ENCODE assay signal across 10 cellular contexts in the genomic region with DNA sequence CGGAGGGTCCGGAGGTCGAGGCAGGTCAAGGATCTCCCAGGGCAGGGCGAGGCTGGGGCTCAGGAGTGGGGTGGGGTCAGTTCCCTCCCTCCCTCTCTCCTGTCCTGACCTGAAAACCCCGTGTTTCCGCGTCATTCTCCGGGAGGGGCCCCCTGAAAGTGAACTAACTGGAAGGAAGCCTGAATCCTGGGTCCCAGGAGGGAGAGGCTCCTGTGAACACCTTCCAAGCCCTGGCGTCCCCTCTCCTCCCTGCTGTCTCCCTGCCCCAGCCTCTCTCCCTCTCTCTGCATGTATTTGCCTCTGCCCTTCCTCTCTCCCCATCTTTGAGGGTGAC. TPM values are rescaled to one million over a fixed set of nuclear protein-coding genes. Genes with fewer than 3 reads are reported as not detected.
DNase-seq lines count a peak whose midpoint lies in the region; ATAC-seq and TF ChIP-seq lines count a peak whose summit lies in the region.
"Had no signal": no experiment of that assay in that cellular context is flagged by ENCODE, and none has a peak within 500 bp of the region (broad histone marks: within the 10 kb centered on the region; RNA-seq: fewer than 3 reads in every experiment).

No MANE protein-coding gene starts in this region.

- no peak for TF ChIP-seq CTCF in colonic mucosa (IDR thresholded peaks at IDR 0.05)
- TF ChIP-seq CTCF in upper lobe of right lung (IDR thresholded peaks at IDR 0.05) = no peak

- no peaks in the 10 kb centered on the region for H3K4me1 ChIP-seq in colonic mucosa
- H3K4me1 ChIP-seq in mucosa of stomach (ENCODE audit: control insufficient read depth, insufficient read depth, low read length) = peaks cover 13% of the 10 kb centered on the region
- H3K4me1 ChIP-seq in upper lobe of right lung = no peaks in the 10 kb centered on the region
- H3K4me1 ChIP-seq in GM23248 (ENCODE audit: insufficient read depth) = peaks cover 8% of the 10 kb centered on the region; the same call in 1 of the 2 replicates

- no peak overlapping the region for H3K27ac Mint-ChIP-seq in activated naive CD4-positive, alpha-beta T cell treated with anti-CD3 and anti-CD28 coated beads, Interleukin-2, amount 10 ng/mL, durations not matched to agents 7 days and 5 days

- in situ Hi-C loops in GM23248 (cut with MboI) = no loop called here

- H3K9me3 Mint-ChIP-seq in activated naive CD4-positive, alpha-beta T cell treated with anti-CD3 and anti-CD28 coated beads, Interleukin-2, amount 10 ng/mL, durations not matched to agents 7 days and 5 days = no peaks in the 10 kb centered on the region

- no peak overlapping the region for H3K4me2 ChIP-seq in GM23248 (ENCODE audit: unreplicated experiment)

- intact Hi-C loops in colonic mucosa (cut with DNase I) = no loop called here
- intact Hi-C loops in upper lobe of right lung (cut with DNase I) = no loop called here

- no peak overlapping the region for H3K27ac ChIP-seq in colonic mucosa
- no peak overlapping the region for H3K27ac ChIP-seq in upper lobe of right lung
- H3K27ac ChIP-seq in GM23248 = no peak overlapping the region
- H3K27ac ChIP-seq: adrenal gland had no signal

- peaks cover 15% of the 10 kb centered on the region for H3K4me1 Mint-ChIP-seq in activated naive CD4-positive, alpha-beta T cell treated with anti-CD3 and anti-CD28 coated beads, Interleukin-2, amount 10 ng/mL, durations not matched to agents 7 days and 5 days

- H3K4me3 ChIP-seq in colonic mucosa (peak overlapping the region; percentile 32), mucosa of stomach (ENCODE audit: low read length) (no peak overlapping the region), upper lobe of right lung (peak overlapping the region; percentile 49), GM23248 (no peak overlapping the region)

- ATAC-seq in upper lobe of right lung (no peak), GM21717 (IDR thresholded peaks at IDR 0.05; ENCODE audit: unreplicated experiment) (no peak)

- WGBS in GM23248 (ENCODE audit: low coverage in 1 of 2, low lambda C conversion rate in 2 of 2, missing lambda C conversion rate in 2 of 2), 2 experiments = 14 to 22% methylated on average over 6 to 8 of the region's 9 CpGs

- no peaks in the 10 kb centered on the region for H3K9me2 ChIP-seq in GM23248 (ENCODE audit: insufficient read depth)

- peaks cover 66% of the 10 kb centered on the region for H3K27me3 Mint-ChIP-seq in activated naive CD4-positive, alpha-beta T cell treated with anti-CD3 and anti-CD28 coated beads, Interleukin-2, amount 10 ng/mL, durations not matched to agents 7 days and 5 days

- peak overlapping the region in 1 of 2 donors; percentile 28 for H3K9ac ChIP-seq in colonic mucosa (ENCODE audit: low read depth in 2 of 2, low read length in 2 of 2)
- peak overlapping the region; percentile 28 for H3K9ac ChIP-seq in mucosa of stomach (ENCODE audit: low read length)
- no peak overlapping the region for H3K9ac ChIP-seq in GM23248

- DNase-seq in activated naive CD4-positive, alpha-beta T cell treated with anti-CD3 and anti-CD28 coated beads, Interleukin-2, amount 10 ng/mL, durations not matched to agents 7 days and 5 days = no peak
- DNase-seq in activated naive CD4-positive, alpha-beta T cell (lab: John Stamatoyannopoulos, UW) = no peak
- DNase-seq in colonic mucosa (no peak), upper lobe of right lung (no peak), GM23248 (no peak), NCI-H345 (lab: John Stamatoyannopoulos, UW) (no peak)
- DNase-seq: DMS 273 treated with DMSO at 0.1 percent for 48 hours had no signal

- no peaks in the 10 kb centered on the region for H3K79me2 ChIP-seq in GM23248 (ENCODE audit: insufficient read depth)

- H3K36me3 Mint-ChIP-seq in activated naive CD4-positive, alpha-beta T cell treated with anti-CD3 and anti-CD28 coated beads, Interleukin-2, amount 10 ng/mL, durations not matched to agents 7 days and 5 days = no peaks in the 10 kb centered on the region

- no peaks in the 10 kb centered on the region for H3K36me3 ChIP-seq in colonic mucosa
- no peaks in the 10 kb centered on the region for H3K36me3 ChIP-seq in mucosa of stomach (ENCODE audit: control insufficient read depth, insufficient read depth, low read length)
- no peaks in the 10 kb centered on the region for H3K36me3 ChIP-seq in upper lobe of right lung
- no peaks in the 10 kb centered on the region for H3K36me3 ChIP-seq in GM23248 (ENCODE audit: low read depth)
- H3K36me3 ChIP-seq: adrenal gland had no signal

- no peak overlapping the region for H2AFZ ChIP-seq in GM23248

- H3F3A ChIP-seq in GM23248 (ENCODE audit: insufficient read depth) = 0 out of 2 replicates have a peak, but pooled peaks cover 15% of the 10 kb centered on the region

- H3K9me3 ChIP-seq in colonic mucosa = no peaks in the 10 kb centered on the region
- peaks cover 5% of the 10 kb centered on the region for H3K9me3 ChIP-seq in mucosa of stomach (ENCODE audit: control insufficient read depth, low read length)
- H3K9me3 ChIP-seq in upper lobe of right lung = no peaks in the 10 kb centered on the region
- no peaks in the 10 kb centered on the region for H3K9me3 ChIP-seq in GM23248 (ENCODE audit: low read depth)
- H3K9me3 ChIP-seq: adrenal gland had no signal

- no peaks in the 10 kb centered on the region for H4K20me1 ChIP-seq in GM23248 (ENCODE audit: insufficient read depth)

- H3K4me3 Mint-ChIP-seq in activated naive CD4-positive, alpha-beta T cell treated with anti-CD3 and anti-CD28 coated beads, Interleukin-2, amount 10 ng/mL, durations not matched to agents 7 days and 5 days = peak overlapping the region; percentile 70

- CTCF ChIA-PET in activated naive CD4-positive, alpha-beta T cell treated with anti-CD3 and anti-CD28 coated beads, Interleukin-2, amount 10 ng/mL, durations not matched to agents 7 days and 5 days (lab: Charles Lee) = interaction anchor here (1.3 kb wide), 1 partner anchor 20 kb away, joined by 3 read pairs; no protein-coding TSS in a partner anchor

- H3K27me3 ChIP-seq in colonic mucosa (no peaks in the 10 kb centered on the region), mucosa of stomach (ENCODE audit: control insufficient read depth, insufficient read depth, low read length) (peaks cover 21% of the 10 kb centered on the region), upper lobe of right lung (peaks cover 4% of the 10 kb centered on the region), GM23248 (replicated peaks; ENCODE audit: insufficient read depth) (peaks cover 22% of the 10 kb centered on the region)
- H3K27me3 ChIP-seq: adrenal gland had no signal

RNA-seq across cellular contexts. Expression of gene CADM4, which starts 0.7 kb away (rescaled TPM):
- total RNA-seq in colonic mucosa (1 to 10 TPM; 2.3 to 5.8 TPM), upper lobe of right lung (8.7 TPM)
- 1.0 and 1.7 TPM in 2 replicates for total RNA-seq in GM23248 (2014; rRNA removed; shearing (Covaris generic))
- polyA plus RNA-seq in GM23248 (2016; fragmentation: Nextera tagmentation; extraction: Ambion mirVana) = 0.14 and 0.27 TPM in 2 replicates

RNA-seq across cellular contexts. Expression of gene ZNF428, which starts 21.0 kb away (rescaled TPM):
- total RNA-seq in colonic mucosa = 10 to 100 TPM; 21.5 to 27.4 TPM
- total RNA-seq in upper lobe of right lung = 27.1 TPM
- 24.0 and 36.0 TPM in 2 replicates for total RNA-seq in GM23248 (2014; rRNA removed; shearing (Covaris generic))
- 25.6 and 29.7 TPM in 2 replicates for polyA plus RNA-seq in GM23248 (2016; fragmentation: Nextera tagmentation; extraction: Ambion mirVana)

RNA-seq across cellular contexts. Expression of gene SRRM5, which starts 28.5 kb away (rescaled TPM):
- total RNA-seq in colonic mucosa (under 1 TPM; 0.42 to 0.57 TPM), upper lobe of right lung (0.29 TPM)
- not detected in 2 replicates for total RNA-seq in GM23248 (2014; rRNA removed; shearing (Covaris generic))
- polyA plus RNA-seq in GM23248 (2016; fragmentation: Nextera tagmentation; extraction: Ambion mirVana) = not detected in 2 replicates

RNA-seq across cellular contexts. Expression of gene PLAUR, which starts 29.6 kb away (rescaled TPM):
- total RNA-seq in colonic mucosa (10 to 100 TPM; 33.7 to 51.6 TPM), upper lobe of right lung (97.2 TPM)
- 100 and 118 TPM in 2 replicates for total RNA-seq in GM23248 (2014; rRNA removed; shearing (Covaris generic))
- 125 and 139 TPM in 2 replicates for polyA plus RNA-seq in GM23248 (2016; fragmentation: Nextera tagmentation; extraction: Ambion mirVana)

RNA-seq across cellular contexts. Expression of gene ZNF576, which starts 44.0 kb away (rescaled TPM):
- total RNA-seq in colonic mucosa = 10 to 100 TPM; 15.4 to 27.1 TPM
- total RNA-seq in upper lobe of right lung = 16.6 TPM
- 11.7 and 14.4 TPM in 2 replicates for total RNA-seq in GM23248 (2014; rRNA removed; shearing (Covaris generic))
- 19.3 and 22.2 TPM in 2 replicates for polyA plus RNA-seq in GM23248 (2016; fragmentation: Nextera tagmentation; extraction: Ambion mirVana)

Comparison
In these comparisons a context has a peak if more than half of its experiments do, and no peak if none do; other contexts are left out.
1. H3K4me3 ChIP-seq: peak in colonic mucosa (single experiment) and upper lobe of right lung (single experiment); none in mucosa of stomach (single experiment) and GM23248 (single experiment).